28 cellular contexts compared by ENCODE assay signal in the genomic region with DNA sequence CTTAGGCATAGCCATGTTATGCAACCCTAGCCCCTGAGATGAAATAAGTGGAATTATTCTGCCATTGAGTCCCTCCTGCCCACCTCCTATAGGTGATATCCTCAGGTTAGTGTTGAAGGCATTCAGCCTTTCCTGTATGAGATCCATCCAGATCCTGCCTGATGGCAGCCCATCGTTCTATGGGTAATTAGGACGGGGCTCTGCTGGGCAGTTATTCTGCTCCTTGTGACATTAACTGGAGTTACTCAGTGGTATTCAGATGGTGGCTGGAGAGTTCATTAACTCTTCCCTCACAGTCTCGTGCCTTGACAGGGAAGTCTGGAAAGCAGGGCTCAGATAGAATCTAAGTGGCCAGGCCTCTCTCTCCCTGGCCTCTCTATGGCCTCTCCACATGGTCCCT.
"Had no signal": no experiment of that assay in that cellular context is flagged by ENCODE, and none has a peak within 500 bp of the region (broad histone marks: within the 10 kb centered on the region; RNA-seq: fewer than 3 reads in every experiment).

No MANE protein-coding gene starts in this region.

- FAIRE-seq: urothelium cell line had no signal

- DNase-seq: naive B cell; naive thymus-derived CD8-positive, alpha-beta T cell; occipital lobe; ovary; posterior cingulate gyrus; psoas muscle; right cardiac atrium; spleen; stimulated activated CD4-positive, alpha-beta T cell treated with anti-CD3 and anti-CD28 coated beads, Interleukin-12 subunit alpha, Interleukin-12 subunit beta, amount 100 ng/mL, for 4 hours; stimulated activated CD4-positive, alpha-beta T cell treated with anti-CD3 and anti-CD28 coated beads, Interleukin-1b, Interleukin-23, amount 100 ng/mL, for 48 hours; stimulated activated CD4-positive, alpha-beta T cell treated with anti-CD3 and anti-CD28 coated beads, Interleukin-4, amount 100 ng/mL, for 1 hour; stimulated activated naive B cell treated with anti-CD40 and anti-IgM and Interleukin-4, amounts not matched to agents 10 μg/mL and 1 μg/mL and 100 μg/mL, for 72 hours; stimulated activated naive CD4-positive, alpha-beta T cell treated with Interleukin-2 at 50 U/mL for 16 hours; stomach; thyroid gland; trophoblast cell; upper lobe of left lung had no signal

- H3K27me3 ChIP-seq: neural progenitor cell, ovary, spleen, stomach, thyroid gland, tibial nerve, upper lobe of left lung, vagina had no signal

- H3K36me3 ChIP-seq: neural progenitor cell, ovary, thoracic aorta, thyroid gland had no signal

- ATAC-seq: naive thymus-derived CD8-positive, alpha-beta T cell; natural killer cell treated with Interleukin-12 subunit alpha and Interleukin-12 subunit beta and Interleukin-15 and Interleukin-18, amount 100 ng/mL, for 72 hours; psoas muscle; right cardiac atrium; sciatic nerve; stimulated activated effector memory CD8-positive, alpha-beta T cell treated with anti-CD3 and anti-CD28 coated beads, Interleukin-12 subunit alpha, Interleukin-12 subunit beta, amount 100 ng/mL, for 72 hours; stimulated activated naive B cell treated with anti-CD40 and anti-IgM and Interleukin-4, amounts not matched to agents 10 μg/mL and 1 μg/mL and 100 μg/mL, for 72 hours had no signal

- H3K4me1 ChIP-seq: neural progenitor cell, parathyroid adenoma, psoas muscle, spleen, thyroid gland, tibial nerve, upper lobe of left lung, vagina had no signal

- H3K9me3 ChIP-seq: ovary, psoas muscle, thyroid gland, vagina had no signal

- H2AFZ ChIP-seq: neural progenitor cell, parathyroid adenoma had no signal

- H3K9ac ChIP-seq: neural progenitor cell, parathyroid adenoma had no signal

- H3K27ac ChIP-seq: neural progenitor cell, ovary, parathyroid adenoma, psoas muscle, skin epidermis, spleen, stomach, thoracic aorta, thyroid gland, tibial nerve, upper lobe of left lung, vagina had no signal

- H3K4me2 ChIP-seq: neural progenitor cell, smooth muscle cell had no signal

- H3K4me3 ChIP-seq: neural progenitor cell, ovary, psoas muscle, skin epidermis, smooth muscle cell, spleen, stomach, thoracic aorta, thyroid gland, tibial nerve, upper lobe of left lung, vagina had no signal
